Comparison of ENCODE assay signal across 25 cellular contexts in genomic region chr10:48431871-48432270, GRCh38.
"Had no signal": no experiment of that assay in that cellular context is flagged by ENCODE, and none has a peak within 500 bp of the region (broad histone marks: within the 10 kb centered on the region; RNA-seq: fewer than 3 reads in every experiment).

No MANE protein-coding gene starts in this region.

- H3K4me1 Mint-ChIP-seq: immature natural killer cell, memory B cell, naive B cell had no signal

- H3K4me3 Mint-ChIP-seq: immature natural killer cell, memory B cell, mesothelial cell of epicardium, naive B cell, nephron progenitor cell had no signal

- H3K9me3 Mint-ChIP-seq: immature natural killer cell, memory B cell, mesothelial cell of epicardium, naive B cell, nephron progenitor cell had no signal

- ATAC-seq: gastroesophageal sphincter, left cardiac atrium, lower lobe of right lung had no signal

- H3K27ac ChIP-seq: coronary artery, dorsolateral prefrontal cortex, gastroesophageal sphincter, left ventricle myocardium inferior, lower lobe of right lung, neutrophil, right atrium auricular region, sigmoid colon, stomach, thoracic aorta had no signal

- H3K27me3 ChIP-seq: dorsolateral prefrontal cortex, gastroesophageal sphincter, neutrophil, right atrium auricular region, sigmoid colon, stomach had no signal

- DNase-seq: dorsolateral prefrontal cortex; effector CD8-positive, alpha-beta T cell; glutamatergic neuron; immature natural killer cell; kidney; left cardiac atrium; left ventricle myocardium inferior; lower lobe of right lung; naive B cell; nephron progenitor cell; posterior cingulate gyrus; sigmoid colon; small intestine; stimulated activated CD4-positive, alpha-beta T cell treated with anti-CD3 and anti-CD28 coated beads, Interleukin-12 subunit alpha, Interleukin-12 subunit beta, amount 100 ng/mL, for 4 hours; stimulated activated naive CD4-positive, alpha-beta T cell; stomach; substantia nigra; trophoblast cell had no signal

- H3K27ac Mint-ChIP-seq: immature natural killer cell, memory B cell, mesothelial cell of epicardium, naive B cell, nephron progenitor cell had no signal

- H3K4me1 ChIP-seq: gastroesophageal sphincter, left ventricle myocardium inferior, lower lobe of right lung, right atrium auricular region, sigmoid colon, stomach had no signal

- H3K27me3 Mint-ChIP-seq: memory B cell, naive B cell had no signal

- H3K4me3 ChIP-seq: coronary artery, dorsolateral prefrontal cortex, gastroesophageal sphincter, left ventricle myocardium inferior, lower lobe of right lung, right atrium auricular region, sigmoid colon, stomach, thoracic aorta had no signal

- H3K9me3 ChIP-seq: gastroesophageal sphincter, left ventricle myocardium inferior, lower lobe of right lung, neutrophil, right atrium auricular region, sigmoid colon, stomach, thoracic aorta had no signal
